Comparison of ENCODE assay signal across 8 cellular contexts in the genomic region with DNA sequence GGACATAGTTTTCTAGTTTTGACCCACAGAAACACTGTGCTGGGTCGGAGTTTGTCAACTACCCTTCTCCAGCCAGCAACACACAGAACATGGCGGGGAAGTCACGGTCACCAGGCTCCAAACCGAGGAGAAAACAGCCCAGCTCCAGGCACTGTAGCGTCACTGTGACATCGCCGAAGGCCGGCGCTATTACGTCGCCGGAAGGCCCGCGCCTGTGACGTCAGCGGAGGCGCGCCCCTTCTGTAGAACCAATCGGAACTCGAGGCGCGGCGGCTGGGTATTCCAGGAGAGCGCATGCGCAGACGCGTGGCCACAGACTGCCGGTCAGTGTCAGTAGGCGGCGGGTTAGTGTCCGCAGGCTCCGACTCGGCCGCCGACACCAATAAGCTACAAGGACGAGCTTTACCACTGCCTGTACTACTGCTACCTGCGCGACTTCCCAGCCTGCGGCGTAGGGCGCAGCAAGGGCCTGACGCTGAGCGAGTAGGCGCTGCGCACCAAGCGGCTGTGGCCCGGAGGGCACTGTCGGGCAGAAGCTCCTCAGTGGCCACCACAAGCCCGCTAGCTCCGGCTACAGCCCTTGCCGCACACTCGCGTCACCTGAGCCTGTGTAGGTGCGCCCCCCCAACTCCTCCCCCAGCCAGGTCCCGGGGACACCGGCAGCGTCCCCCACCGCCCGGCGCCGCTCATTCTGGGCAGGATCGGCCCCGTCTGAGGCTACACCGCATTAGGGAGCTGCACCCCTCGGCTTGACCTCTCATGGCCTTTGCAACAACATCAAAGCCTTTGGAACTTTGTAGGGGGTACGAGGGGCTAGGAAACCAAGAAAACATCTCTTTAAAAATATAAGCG.
A peak's percentile ranks its signal among the peaks of the same experiment; 100 is the strongest.
DNase-seq lines count a peak whose midpoint lies in the region; ATAC-seq, FAIRE-seq and TF ChIP-seq lines count a peak whose summit lies in the region.

No MANE protein-coding gene starts in this region.

- no peaks in the 10 kb centered on the region for H3K27me3 ChIP-seq in iPS-15b (ENCODE audit: control insufficient read depth, insufficient read depth, low read length)

- TF ChIP-seq POLR2A in GM18526 (IDR thresholded peaks at IDR 0.05; ENCODE audit: extremely low read depth, insufficient read length), result peak; percentile 41

- peak; percentile 34 for TF ChIP-seq CTCF in VCaP (conservative IDR thresholded peaks at IDR 0.05)

- ATAC-seq in HG03066 (IDR thresholded peaks at IDR 0.05; ENCODE audit: low read depth, unreplicated experiment), result peak; percentile 82

- peaks cover 6% of the 10 kb centered on the region for H3K4me1 ChIP-seq in iPS-15b (ENCODE audit: control insufficient read depth, insufficient read depth, low read length)

- peak overlapping the region; percentile 83 for H3K9ac ChIP-seq in iPS-15b (ENCODE audit: low read depth, low read length)

- DNase-seq in NCI-H2171 (lab: John Stamatoyannopoulos, UW), result peak; percentile 91
- DNase-seq in T47D (ENCODE audit: low read depth in 1 of 2, low spot score in 1 of 2), result peak; percentile 99
- peak; percentile 74 for DNase-seq in skeletal muscle cell (ENCODE audit: low read depth)

- in situ Hi-C loops in T47D (cut with HindIII; ENCODE audit: low pct_unique_long_range_greater_than_20kb, low sequenced_read_pairs), result no loop called here

- peak; percentile 87 for FAIRE-seq in A204.1 (lab: Jason Lieb, UNC)

- H3K27ac ChIP-seq in VCaP, result peak overlapping the region; percentile 86

- peak overlapping the region; percentile 93 for H3K4me3 ChIP-seq in iPS-15b (ENCODE audit: low read depth, low read length)
- peak overlapping the region; percentile 60 for H3K4me3 ChIP-seq in skeletal muscle cell (ENCODE audit: low read depth, low read length)

- H3K36me3 ChIP-seq in iPS-15b (ENCODE audit: control insufficient read depth, insufficient read depth, low read length), result no peaks in the 10 kb centered on the region

- H3K9me3 ChIP-seq in iPS-15b (ENCODE audit: control insufficient read depth, insufficient read depth, low read length), result no peaks in the 10 kb centered on the region

Comparison
In these comparisons a context has a peak if more than half of its experiments do, and no peak if none do; other contexts are left out.
1. Peak in every context shown above with its lines: DNase-seq, ATAC-seq, H3K4me3 ChIP-seq and H3K27ac ChIP-seq.